ENCODE assay signal across 10 cellular contexts in the genomic region with DNA sequence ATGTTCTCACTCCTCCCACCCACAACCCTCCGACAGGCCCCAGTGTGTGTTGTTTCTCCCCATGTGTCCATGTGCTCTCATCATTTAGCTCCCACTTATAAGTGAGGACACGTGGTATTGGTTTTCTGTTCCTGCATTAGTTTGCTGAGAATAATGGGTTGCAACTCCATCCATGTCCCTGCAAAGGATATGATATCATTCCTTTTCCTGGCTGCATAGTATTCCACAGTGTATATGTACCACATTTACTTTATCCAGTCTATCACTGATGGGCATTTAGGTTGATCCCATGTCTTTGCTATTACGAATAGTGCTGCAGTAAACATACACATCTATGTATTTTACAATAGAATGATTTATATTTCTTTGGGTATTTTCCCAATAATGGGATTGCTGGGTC.
"Had no signal": no experiment of that assay in that cellular context is flagged by ENCODE, and none has a peak within 500 bp of the region (broad histone marks: within the 10 kb centered on the region; RNA-seq: fewer than 3 reads in every experiment).

No MANE protein-coding gene starts in this region.

- H3K4me3 Mint-ChIP-seq: H9, HFFc6 had no signal

- DNase-seq: GM23248, GOT3, H9, HCEC 1CT, HFFc6, IMR-90, KBM-7 had no signal

- H3K27ac ChIP-seq: GM23248, HL-60, KMS-11 had no signal

- H3K9me3 Mint-ChIP-seq: HFFc6 had no signal

- H3K4me2 ChIP-seq: KMS-11 had no signal

- H2AFZ ChIP-seq: GM23248 had no signal

- FAIRE-seq: H54 had no signal

- H3K4me3 ChIP-seq: GM23248 had no signal

- H3K27ac Mint-ChIP-seq: H9, HFFc6 had no signal

- H3K4me1 Mint-ChIP-seq: H9 had no signal

- H3K9ac ChIP-seq: GM23248, KMS-11 had no signal
